In genomic region chr18:24818451-24818850, GRCh38 we compare ENCODE assay signal across 28 cellular contexts.
A peak's percentile ranks its signal among the peaks of the same experiment; 100 is the strongest.
DNase-seq lines count a peak whose midpoint lies in the region; ATAC-seq, FAIRE-seq and TF ChIP-seq lines count a peak whose summit lies in the region.
"Had no signal": no experiment of that assay in that cellular context is flagged by ENCODE, and none has a peak within 500 bp of the region (broad histone marks: within the 10 kb centered on the region; RNA-seq: fewer than 3 reads in every experiment).

No MANE protein-coding gene starts in this region.

- H3K4me3 ChIP-seq in thoracic aorta (no peak overlapping the region), small intestine (ENCODE audit: low read depth in 1 of 2, low read length in 2 of 2) (no peak overlapping the region)
- H3K4me3 ChIP-seq: GM12878 had no signal

- DNase-seq in NCI-H1417 (lab: John Stamatoyannopoulos, UW) (peak in 2 of 3 experiments; percentile 21 to 59), NCI-H1417 treated with DMSO at 0.1 percent for 48 hours (lab: John Stamatoyannopoulos, UW) (no peak), WTC11 (ENCODE audit: low spot score) (no peak), medulla oblongata (ENCODE audit: extremely low spot score) (peak; percentile 31), thoracic aorta (ENCODE audit: low spot score) (no peak), small intestine (no peak), NCI-H774 (lab: John Stamatoyannopoulos, UW) (no peak)
- DNase-seq in stimulated activated CD4-positive, alpha-beta T cell treated with anti-CD3 and anti-CD28 coated beads, Interleukin-2, amount 100 ng/mL, for 24 hours = no peak
- DNase-seq: activated CD4-positive, alpha-beta T cell treated with anti-CD3 and anti-CD28 coated beads, Interleukin-2, amount 10 ng/mL, durations not matched to agents 24 days and 14 days; activated gamma-delta T cell treated with Interleukin-2 at 50 U/mL for 16 hours; activated naive CD8-positive, alpha-beta T cell treated with anti-CD3 and anti-CD28 coated beads, Interleukin-2, amount 50 U/mL, for 24 hours; activated T-cell treated with anti-CD3 and anti-CD28 coated beads, Interleukin-2, amount 50 U/mL, for 4 hours; CD4-positive, alpha-beta T cell; GOT3; natural killer cell; NCI-H187; NK-92 treated with Interleukin-12 subunit alpha and Interleukin-12 subunit beta, amount 100 ng/mL, for 24 hours; Right ventricle myocardium superior; stimulated activated CD4-positive, alpha-beta T cell treated with anti-CD3 and anti-CD28 coated beads, Interleukin-4, amount 100 ng/mL, for 1 hour; WERI-Rb-1 had no signal

- peaks cover 50% of the 10 kb centered on the region for H3K4me1 Mint-ChIP-seq in WTC11
- H3K4me1 Mint-ChIP-seq: activated CD4-positive, alpha-beta T cell treated with anti-CD3 and anti-CD28 coated beads, Interleukin-2, amount 10 ng/mL, durations not matched to agents 24 days and 14 days; activated naive CD8-positive, alpha-beta T cell treated with anti-CD3 and anti-CD28 coated beads, Interleukin-2, amount 50 U/mL, for 24 hours; central memory CD8-positive, alpha-beta T cell; natural killer cell had no signal

- H3K27me3 ChIP-seq in thoracic aorta (replicated peaks; ENCODE audit: insufficient read depth) = no peaks in the 10 kb centered on the region
- peaks cover 0 to 3% of the 10 kb centered on the region in 2 donors for H3K27me3 ChIP-seq in small intestine (ENCODE audit: control insufficient read depth in 2 of 2, insufficient read depth in 2 of 2, low read length in 2 of 2)
- H3K27me3 ChIP-seq: dorsolateral prefrontal cortex had no signal

- H3K4me1 ChIP-seq in thoracic aorta (ENCODE audit: control insufficient read depth in 1 of 2, low read depth in 2 of 2) = no peaks in the 10 kb centered on the region
- no peaks in the 10 kb centered on the region for H3K4me1 ChIP-seq in small intestine (ENCODE audit: control insufficient read depth in 2 of 2, insufficient read depth in 1 of 2, low read depth in 1 of 2, low read length in 1 of 2)
- H3K4me1 ChIP-seq: parathyroid adenoma had no signal

- peak; percentile 73 for ATAC-seq in WTC11
- ATAC-seq in thoracic aorta (ENCODE audit: insufficient number of reproducible peaks, low FRiP score, low read depth) = peak; percentile 20
- ATAC-seq: activated naive CD8-positive, alpha-beta T cell treated with anti-CD3 and anti-CD28 coated beads, Interleukin-2, amount 50 U/mL, for 24 hours; activated T-cell treated with anti-CD3 and anti-CD28 coated beads, Interleukin-2, amount 50 U/mL, for 4 hours; GM12878; natural killer cell; right cardiac atrium had no signal

- no peaks in the 10 kb centered on the region; the same call in 1 of the 2 replicates for H3K27me3 Mint-ChIP-seq in WTC11 (ENCODE audit: low read depth)
- H3K27me3 Mint-ChIP-seq: activated CD4-positive, alpha-beta T cell treated with anti-CD3 and anti-CD28 coated beads, Interleukin-2, amount 10 ng/mL, durations not matched to agents 24 days and 14 days had no signal

- H3K4me3 Mint-ChIP-seq in WTC11 = no peak overlapping the region
- H3K4me3 Mint-ChIP-seq: activated CD4-positive, alpha-beta T cell treated with anti-CD3 and anti-CD28 coated beads, Interleukin-2, amount 10 ng/mL, durations not matched to agents 24 days and 14 days; activated naive CD8-positive, alpha-beta T cell treated with anti-CD3 and anti-CD28 coated beads, Interleukin-2, amount 50 U/mL, for 24 hours; activated T-cell treated with anti-CD3 and anti-CD28 coated beads, Interleukin-2, amount 50 U/mL, for 4 hours; CD4-positive, alpha-beta T cell; central memory CD8-positive, alpha-beta T cell; natural killer cell had no signal

- H3K9me3 ChIP-seq in thoracic aorta (no peaks in the 10 kb centered on the region), small intestine (ENCODE audit: control insufficient read depth, low read depth) (no peaks in the 10 kb centered on the region)

- CTCF ChIA-PET in WTC11 (lab: Charles Lee) = interaction anchor here (0.6 to 0.8 kb wide), 2 partner anchors 23 to 492 kb away, joined by 3 read pairs; no protein-coding TSS in a partner anchor

- peaks cover 10% of the 10 kb centered on the region for H3K9me3 Mint-ChIP-seq in WTC11
- H3K9me3 Mint-ChIP-seq: activated CD4-positive, alpha-beta T cell treated with anti-CD3 and anti-CD28 coated beads, Interleukin-2, amount 10 ng/mL, durations not matched to agents 24 days and 14 days; activated naive CD8-positive, alpha-beta T cell treated with anti-CD3 and anti-CD28 coated beads, Interleukin-2, amount 50 U/mL, for 24 hours; activated T-cell treated with anti-CD3 and anti-CD28 coated beads, Interleukin-2, amount 50 U/mL, for 4 hours; central memory CD8-positive, alpha-beta T cell; natural killer cell had no signal

- H3K36me3 Mint-ChIP-seq in WTC11 = no peaks in the 10 kb centered on the region
- H3K36me3 Mint-ChIP-seq: natural killer cell had no signal

- H3K27ac Mint-ChIP-seq in WTC11 = no peak overlapping the region
- H3K27ac Mint-ChIP-seq: activated CD4-positive, alpha-beta T cell treated with anti-CD3 and anti-CD28 coated beads, Interleukin-2, amount 10 ng/mL, durations not matched to agents 24 days and 14 days; activated naive CD8-positive, alpha-beta T cell treated with anti-CD3 and anti-CD28 coated beads, Interleukin-2, amount 50 U/mL, for 24 hours; CD4-positive, alpha-beta T cell; natural killer cell had no signal

- POLR2A ChIA-PET in WTC11 (lab: Charles Lee) = no interaction called here

- TF ChIP-seq CTCF in WTC11 (IDR thresholded peaks at IDR 0.05) (no peak), thoracic aorta (IDR thresholded peaks at IDR 0.05) (no peak)

- H3K36me3 ChIP-seq in thoracic aorta = no peaks in the 10 kb centered on the region
- H3K36me3 ChIP-seq in small intestine (ENCODE audit: control insufficient read depth in 2 of 2, insufficient read depth in 2 of 2, low read length in 2 of 2) = no peaks in the 10 kb centered on the region
- H3K36me3 ChIP-seq: WERI-Rb-1 had no signal

- FAIRE-seq in small intestine (lab: Jason Lieb, UNC) = no peak
- FAIRE-seq: D721Med, GM12878, islet of Langerhans had no signal

- H3K27ac ChIP-seq in thoracic aorta = no peak overlapping the region
- H3K27ac ChIP-seq in small intestine (ENCODE audit: low read depth in 1 of 2, low read length in 1 of 2) = no peak overlapping the region
- H3K27ac ChIP-seq: 22Rv1, parathyroid adenoma, WERI-Rb-1 had no signal

- WGBS in small intestine, 3 donors = 55 to 63% (median 59%) methylated on average over 7 of the region's 7 CpGs

TF ChIP-seq in WTC11, 78 proteins besides CTCF, POLR2A, EP300 and RAD21:
- TF ChIP-seq ATF2 (CRISPR knock-in tag; IDR thresholded peaks at IDR 0.05; ENCODE audit: borderline replicate concordance, low read depth) (no peak), SMAD4 (CRISPR knock-in tag; IDR thresholded peaks at IDR 0.05) (no peak), TP53 (CRISPR knock-in tag; IDR thresholded peaks at IDR 0.05) (no peak), ZNF263 (CRISPR knock-in tag; IDR thresholded peaks at IDR 0.05; ENCODE audit: low read depth) (no peak), CREB1 (CRISPR knock-in tag; IDR thresholded peaks at IDR 0.05) (no peak), CREM (CRISPR knock-in tag; IDR thresholded peaks at IDR 0.05) (no peak), GTF2I (CRISPR knock-in tag; conservative IDR thresholded peaks at IDR 0.05) (no peak)

Comparison
In these comparisons a context has a peak if more than half of its experiments do, and no peak if none do; other contexts are left out.
1. DNase-seq: peak in NCI-H1417 (2 of 3) and medulla oblongata (single experiment); none in NCI-H1417 treated with DMSO at 0.1 percent for 48 hours (single experiment), WTC11 (single experiment), thoracic aorta (single experiment), small intestine (single experiment), NCI-H774 (single experiment) and stimulated activated CD4-positive, alpha-beta T cell treated with anti-CD3 and anti-CD28 coated beads, Interleukin-2, amount 100 ng/mL, for 24 hours (0 of 2).